In the genomic region with DNA sequence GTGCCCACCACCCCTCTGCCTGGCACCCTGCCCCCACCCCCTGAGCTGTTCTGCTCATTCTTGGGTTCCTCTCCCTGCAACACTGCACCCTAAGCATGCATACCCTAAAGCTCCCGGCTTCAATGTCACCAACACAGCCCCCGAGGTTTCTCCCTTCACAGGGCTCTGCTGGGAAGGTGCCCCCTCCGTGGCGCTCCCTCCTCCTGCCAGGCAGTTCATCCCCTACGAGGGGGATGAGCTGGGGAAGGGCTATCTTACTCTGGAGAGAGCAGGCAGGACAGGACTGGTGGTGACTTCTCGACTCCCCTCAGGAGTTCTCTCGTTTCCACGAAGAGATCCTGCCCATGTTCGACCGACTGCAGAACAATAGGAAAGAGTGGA, we compare ENCODE assay signal across 18 cellular contexts. TPM values are rescaled to one million over a fixed set of nuclear protein-coding genes. Genes with fewer than 3 reads are reported as not detected.
"Had no signal": no experiment of that assay in that cellular context is flagged by ENCODE, and none has a peak within 500 bp of the region (broad histone marks: within the 10 kb centered on the region; RNA-seq: fewer than 3 reads in every experiment).

No MANE protein-coding gene starts in this region.

- ATAC-seq: activated naive CD8-positive, alpha-beta T cell treated with anti-CD3 and anti-CD28 coated beads, Interleukin-2, amount 50 U/mL, for 24 hours; body of pancreas; foreskin keratinocyte; naive thymus-derived CD4-positive, alpha-beta T cell; stimulated activated naive CD8-positive, alpha-beta T cell treated with anti-CD3 and anti-CD28 coated beads, Interleukin-15, amount 100 ng/mL, for 72 hours had no signal

- H3K9me3 ChIP-seq: body of pancreas, suprapubic skin, transverse colon had no signal

- H3K4me1 ChIP-seq: foreskin keratinocyte had no signal

- H3K4me3 Mint-ChIP-seq: activated CD4-positive, alpha-beta memory T cell treated with anti-CD3 and anti-CD28 coated beads, Interleukin-2, amount 10 ng/mL, durations not matched to agents 7 days and 5 days; activated naive CD8-positive, alpha-beta T cell treated with anti-CD3 and anti-CD28 coated beads, Interleukin-2, amount 50 U/mL, for 24 hours; activated T-helper 1 cell treated with anti-CD3 and anti-CD28 coated beads, Interleukin-12 subunit alpha, Interleukin-12 subunit beta, Interleukin-2, Interleukin-4 antibody, amounts not matched to agents 30 ng/mL and 10 ng/mL and 1 ng/mL, durations not matched to agents 14 hours and 24 hours and 36 hours; dendritic cell treated with granulocyte-macrophage colony-stimulating factor and Interleukin-4, amounts not matched to agents 40 ng/mL and 50 ng/mL, for 4 days; stimulated activated naive CD8-positive, alpha-beta T cell treated with anti-CD3 and anti-CD28 coated beads, Interleukin-15, amount 100 ng/mL, for 72 hours had no signal

- H3K4me3 ChIP-seq: body of pancreas, cardiac muscle cell, suprapubic skin, transverse colon had no signal

- FAIRE-seq: kidney, urothelium cell line had no signal

- H3K27ac ChIP-seq: body of pancreas, cardiac muscle cell, foreskin keratinocyte, suprapubic skin, transverse colon had no signal

- H3K27me3 ChIP-seq: body of pancreas, cardiac muscle cell had no signal

- H3K9me3 Mint-ChIP-seq: activated CD4-positive, alpha-beta memory T cell treated with anti-CD3 and anti-CD28 coated beads, Interleukin-2, amount 10 ng/mL, durations not matched to agents 7 days and 5 days; activated naive CD8-positive, alpha-beta T cell treated with anti-CD3 and anti-CD28 coated beads, Interleukin-2, amount 50 U/mL, for 24 hours; activated T-helper 1 cell treated with anti-CD3 and anti-CD28 coated beads, Interleukin-12 subunit alpha, Interleukin-12 subunit beta, Interleukin-2, Interleukin-4 antibody, amounts not matched to agents 30 ng/mL and 10 ng/mL and 1 ng/mL, durations not matched to agents 14 hours and 24 hours and 36 hours; dendritic cell treated with granulocyte-macrophage colony-stimulating factor and Interleukin-4, amounts not matched to agents 40 ng/mL and 50 ng/mL, for 4 days; naive thymus-derived CD4-positive, alpha-beta T cell; stimulated activated naive CD8-positive, alpha-beta T cell treated with anti-CD3 and anti-CD28 coated beads, Interleukin-15, amount 100 ng/mL, for 72 hours had no signal

- H3K27ac Mint-ChIP-seq: activated CD4-positive, alpha-beta memory T cell treated with anti-CD3 and anti-CD28 coated beads, Interleukin-2, amount 10 ng/mL, durations not matched to agents 7 days and 5 days; activated naive CD8-positive, alpha-beta T cell treated with anti-CD3 and anti-CD28 coated beads, Interleukin-2, amount 50 U/mL, for 24 hours; activated T-helper 1 cell treated with anti-CD3 and anti-CD28 coated beads, Interleukin-12 subunit alpha, Interleukin-12 subunit beta, Interleukin-2, Interleukin-4 antibody, amounts not matched to agents 30 ng/mL and 10 ng/mL and 1 ng/mL, durations not matched to agents 14 hours and 24 hours and 36 hours; dendritic cell treated with granulocyte-macrophage colony-stimulating factor and Interleukin-4, amounts not matched to agents 40 ng/mL and 50 ng/mL, for 4 days; progenitor cell of endocrine pancreas; stimulated activated naive CD8-positive, alpha-beta T cell treated with anti-CD3 and anti-CD28 coated beads, Interleukin-15, amount 100 ng/mL, for 72 hours had no signal

- H3K27me3 Mint-ChIP-seq: activated CD4-positive, alpha-beta memory T cell treated with anti-CD3 and anti-CD28 coated beads, Interleukin-2, amount 10 ng/mL, durations not matched to agents 7 days and 5 days; activated naive CD8-positive, alpha-beta T cell treated with anti-CD3 and anti-CD28 coated beads, Interleukin-2, amount 50 U/mL, for 24 hours; naive thymus-derived CD4-positive, alpha-beta T cell; progenitor cell of endocrine pancreas; stimulated activated naive CD8-positive, alpha-beta T cell treated with anti-CD3 and anti-CD28 coated beads, Interleukin-15, amount 100 ng/mL, for 72 hours had no signal

- DNase-seq: activated CD4-positive, alpha-beta memory T cell treated with anti-CD3 and anti-CD28 coated beads, Interleukin-2, amount 10 ng/mL, durations not matched to agents 7 days and 5 days; activated CD4-positive, alpha-beta T cell treated with anti-CD3 and anti-CD28 coated beads for 48 hours; activated gamma-delta T cell; activated naive CD4-positive, alpha-beta T cell treated with anti-CD3 and anti-CD28 coated beads, Interleukin-2, amount 50 U/mL, for 16 hours; activated naive CD8-positive, alpha-beta T cell treated with anti-CD3 and anti-CD28 coated beads, Interleukin-2, amount 50 U/mL, for 24 hours; effector CD4-positive, alpha-beta T cell; foreskin keratinocyte; naive thymus-derived CD4-positive, alpha-beta T cell; stimulated activated naive CD8-positive, alpha-beta T cell treated with anti-CD3 and anti-CD28 coated beads, Interleukin-15, amount 100 ng/mL, for 72 hours; transverse colon had no signal

RNA-seq across cellular contexts. Expression of gene SLC49A3, which starts 21.4 kb away (rescaled TPM):
- polyA plus RNA-seq: naive thymus-derived CD4-positive, alpha-beta T cell had no signal
